8 cellular contexts compared by ENCODE assay signal in the genomic region with DNA sequence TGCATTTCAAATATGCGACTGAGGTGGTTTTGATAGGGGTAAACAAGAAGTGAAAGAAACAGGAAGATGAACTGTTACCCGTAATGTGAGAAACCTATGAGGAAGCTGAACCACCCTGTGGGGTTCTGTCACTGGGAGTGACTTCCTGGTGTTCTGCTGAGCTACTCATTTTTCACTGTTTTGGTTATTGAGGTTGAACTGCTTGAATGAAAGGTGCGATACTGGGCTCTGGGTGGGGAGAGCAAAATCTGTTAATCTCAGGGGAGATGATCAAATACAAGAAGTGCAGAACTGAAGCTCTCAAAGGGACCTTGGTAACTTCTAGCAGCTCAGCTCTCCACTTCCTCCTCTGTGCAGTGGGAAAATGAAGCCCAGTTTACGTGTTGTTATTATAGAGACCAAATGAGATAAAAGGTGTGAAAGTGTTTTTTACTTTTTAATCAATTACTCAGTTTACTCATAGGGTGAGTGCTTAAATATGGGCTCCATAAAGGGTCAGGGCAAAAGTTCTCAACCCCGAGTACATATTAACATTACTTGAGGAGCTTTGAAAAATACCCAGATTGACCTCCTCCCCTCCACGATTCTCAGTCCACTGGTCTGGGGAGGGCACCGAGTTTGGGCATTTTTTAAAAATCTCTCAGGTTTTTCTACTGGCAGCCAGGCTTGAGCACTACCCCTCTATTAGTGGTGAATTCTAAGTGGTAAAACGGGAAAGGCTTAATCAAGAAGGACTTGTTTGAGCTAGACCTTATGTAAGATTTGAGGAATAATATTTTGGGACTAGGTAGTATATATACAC.
DNase-seq lines count a peak whose midpoint lies in the region; ATAC-seq, FAIRE-seq and TF ChIP-seq lines count a peak whose summit lies in the region.

No MANE protein-coding gene starts in this region.

- no peak overlapping the region for H3K4me3 ChIP-seq in colonic mucosa

- H3K9ac ChIP-seq in colonic mucosa (ENCODE audit: low read depth in 2 of 2, low read length in 2 of 2) = no peak overlapping the region

- TF ChIP-seq CTCF in colonic mucosa (IDR thresholded peaks at IDR 0.05) = no peak

- ATAC-seq in HG03280 (IDR thresholded peaks at IDR 0.05; ENCODE audit: unreplicated experiment) = peak; percentile 74

- no peaks in the 10 kb centered on the region for H3K27me3 ChIP-seq in colonic mucosa

- H3K36me3 ChIP-seq in colonic mucosa = no peaks in the 10 kb centered on the region

- intact Hi-C loops in colonic mucosa (cut with DNase I) = no loop called here

- H3K9me3 ChIP-seq in colonic mucosa = no peaks in the 10 kb centered on the region

- peak; percentile 100 for FAIRE-seq in GM19239 (lab: Jason Lieb, UNC)

- peak; percentile 21 for DNase-seq in Ammon's horn (ENCODE audit: low spot score)
- DNase-seq in GM19239 (ENCODE audit: insufficient read length, low spot score) = peak; percentile 51
- peak in 4 of 5 experiments; percentile 18 to 97 (median 59) for DNase-seq in T-helper 2 cell
- DNase-seq in colonic mucosa = peak; percentile 51
- peak; percentile 26 for DNase-seq in stimulated activated CD4-positive, alpha-beta T cell treated with anti-CD3 and anti-CD28 coated beads, Interleukin-4, amount 100 ng/mL, for 1 hour
- DNase-seq in DMS79 treated with DMSO at 0.1 percent for 48 hours (lab: John Stamatoyannopoulos, UW) = no peak
- DNase-seq in 8988T = no peak

- H3K4me1 ChIP-seq in colonic mucosa = no peaks in the 10 kb centered on the region

- peak overlapping the region; percentile 67 for H3K27ac ChIP-seq in colonic mucosa

Comparison
In these comparisons a context has a peak if more than half of its experiments do, and no peak if none do; other contexts are left out.
1. DNase-seq: peak in Ammon's horn (single experiment), GM19239 (single experiment), T-helper 2 cell (4 of 5), colonic mucosa (single experiment) and stimulated activated CD4-positive, alpha-beta T cell treated with anti-CD3 and anti-CD28 coated beads, Interleukin-4, amount 100 ng/mL, for 1 hour (single experiment); none in DMS79 treated with DMSO at 0.1 percent for 48 hours (single experiment) and 8988T (single experiment).